ENCODE assay signal across 10 cellular contexts in genomic region chr1:167548059-167548932, GRCh38. TPM values are rescaled to one million over a fixed set of nuclear protein-coding genes. Genes with fewer than 3 reads are reported as not detected.
A peak's percentile ranks its signal among the peaks of the same experiment; 100 is the strongest.
DNase-seq lines count a peak whose midpoint lies in the region; ATAC-seq, FAIRE-seq and TF ChIP-seq lines count a peak whose summit lies in the region.
"Had no signal": no experiment of that assay in that cellular context is flagged by ENCODE, and none has a peak within 500 bp of the region (broad histone marks: within the 10 kb centered on the region; RNA-seq: fewer than 3 reads in every experiment).

No MANE protein-coding gene starts in this region.

- H3K4me3 ChIP-seq in heart left ventricle (peak overlapping the region in 1 of 12 donors; percentile 91), bronchial epithelial cell (ENCODE audit: low read depth, low read length) (no peak overlapping the region)

- no peak for ATAC-seq in heart left ventricle
- no peak for ATAC-seq in Right ventricle myocardium inferior
- no peak for ATAC-seq in HG03460 (IDR thresholded peaks at IDR 0.05; ENCODE audit: unreplicated experiment)
- ATAC-seq: PC-3 had no signal

- H3K4me1 ChIP-seq in heart left ventricle: peaks cover 0 to 79% (median 10%) of the 10 kb centered on the region in 12 donors

- H3K27me3 ChIP-seq in heart left ventricle (no peaks in the 10 kb centered on the region), bronchial epithelial cell (ENCODE audit: control insufficient read depth, insufficient read depth, low read length) (no peaks in the 10 kb centered on the region)

- no peak for TF ChIP-seq POLR2A in heart left ventricle (IDR thresholded peaks at IDR 0.05)

- TF ChIP-seq CTCF in heart left ventricle (IDR thresholded peaks at IDR 0.05) (no peak), bronchial epithelial cell (IDR thresholded peaks at IDR 0.05; ENCODE audit: insufficient read depth, low read length, severe bottlenecking) (no peak)

- no peak for FAIRE-seq in bronchial epithelial cell (lab: Jason Lieb, UNC)

- intact Hi-C loops in heart left ventricle (cut with DNase I) (loop anchor here in 1 of 10 donors (10.0 kb wide), 1 partner anchor 143 kb away; no protein-coding TSS in a partner anchor), Right ventricle myocardium inferior (cut with DNase I) (no loop called here)

- peaks cover 0 to 46% (median 41%) of the 10 kb centered on the region in 9 donors for H3K36me3 ChIP-seq in heart left ventricle
- H3K36me3 ChIP-seq in bronchial epithelial cell (ENCODE audit: control insufficient read depth, insufficient read depth, low read length): peaks cover 2% of the 10 kb centered on the region

- H3K9me3 ChIP-seq in heart left ventricle: no peaks in the 10 kb centered on the region

- no peak for DNase-seq in heart left ventricle
- DNase-seq in Right ventricle myocardium inferior (ENCODE audit: missing footprints): no peak
- DNase-seq in bronchial epithelial cell (ENCODE audit: low read depth): peak; percentile 70
- DNase-seq in medulla oblongata (ENCODE audit: extremely low spot score): peak; percentile 72
- no peak for DNase-seq in DMS79 treated with DMSO at 0.1 percent for 48 hours (lab: John Stamatoyannopoulos, UW)
- DNase-seq in UCSD-AML1 (lab: John Stamatoyannopoulos, UW; ENCODE audit: unreplicated experiment): no peak
- DNase-seq in amygdala (lab: John Stamatoyannopoulos, UW): no peak
- DNase-seq: H7, PC-3 had no signal

- peak overlapping the region in 7 of 12 donors; percentile 24 to 93 (median 45) for H3K27ac ChIP-seq in heart left ventricle

- WGBS in heart left ventricle, 4 donors: 64 to 80% (median 74%) methylated on average over 5 of the region's 5 CpGs

RNA-seq across cellular contexts. Expression of gene CREG1, which starts 5.3 kb away (rescaled TPM):
- total RNA-seq in heart left ventricle: 100 to 1,000 TPM in 3 of 9 donors, 10 to 100 TPM in 6; 64.1 to 176 (median 91.1) TPM
- polyA plus RNA-seq in heart left ventricle: 10 to 100 TPM; 31.3 to 39.1 TPM
- 78.5 TPM for total RNA-seq in Right ventricle myocardium inferior
- 62.2 and 78.2 TPM in 2 replicates for total RNA-seq in bronchial epithelial cell

RNA-seq across cellular contexts. Expression of gene CD247, which starts 30.0 kb away (rescaled TPM):
- total RNA-seq in heart left ventricle (1 to 10 TPM in 3 of 9 donors, under 1 TPM in 5, not detected in 1; 0.19 to 7.6 (median 0.60) TPM), Right ventricle myocardium inferior (0.92 TPM), bronchial epithelial cell (not detected in 2 replicates)
- polyA plus RNA-seq in heart left ventricle: under 1 TPM; 0.22 to 0.42 TPM
- total RNA-seq: PC-3 had no signal

Comparison
In these comparisons a context has a peak if more than half of its experiments do, and no peak if none do; other contexts are left out.
1. DNase-seq: peak in bronchial epithelial cell (single experiment) and medulla oblongata (single experiment); none in heart left ventricle (0 of 5), Right ventricle myocardium inferior (single experiment), DMS79 treated with DMSO at 0.1 percent for 48 hours (single experiment), UCSD-AML1 (single experiment) and amygdala (0 of 56).